ENCODE assay signal across 8 cellular contexts in the genomic region with DNA sequence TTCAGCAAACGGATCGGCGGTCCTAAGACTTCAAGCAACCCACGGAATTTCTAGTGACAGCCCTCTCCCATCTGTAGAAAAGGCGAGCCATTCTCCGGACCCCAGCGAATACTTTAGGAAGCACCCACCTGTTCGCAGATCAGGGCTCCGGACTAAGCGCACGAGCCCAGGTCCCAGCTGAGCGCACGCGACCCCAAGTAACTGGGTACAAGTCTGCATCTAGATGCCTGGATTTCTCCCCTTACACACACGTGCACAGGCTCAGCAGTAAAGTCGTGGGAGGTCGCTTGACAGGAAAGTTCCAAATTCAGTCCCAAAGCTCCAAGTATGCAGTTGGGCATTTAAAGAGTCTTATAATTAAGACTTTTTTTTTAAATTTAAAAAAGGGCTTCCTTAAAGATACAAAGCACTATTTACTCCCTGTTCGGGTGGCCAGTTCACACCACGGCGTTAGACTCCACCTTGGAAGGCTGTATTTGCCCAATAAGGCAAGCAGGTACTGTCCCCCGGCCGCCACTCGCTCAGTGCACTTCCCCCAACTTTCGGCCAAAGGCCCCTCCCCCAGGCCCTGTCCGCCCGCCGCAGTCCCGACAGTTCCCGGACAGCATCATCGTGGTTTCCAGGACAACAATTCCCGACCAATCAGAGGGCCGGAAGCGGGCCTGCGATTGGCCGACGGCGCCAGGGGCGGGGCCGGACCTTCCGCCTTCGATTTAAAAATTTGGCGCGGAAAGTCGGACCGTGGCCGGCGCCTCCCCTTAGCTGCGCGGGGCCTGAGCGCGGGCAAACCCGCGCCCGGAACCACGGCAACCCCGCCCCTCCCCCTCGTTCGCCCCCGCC. TPM values are rescaled to one million over a fixed set of nuclear protein-coding genes. Genes with fewer than 3 reads are reported as not detected.
DNase-seq lines count a peak whose midpoint lies in the region; ATAC-seq and TF ChIP-seq lines count a peak whose summit lies in the region.

A gene with protein sequence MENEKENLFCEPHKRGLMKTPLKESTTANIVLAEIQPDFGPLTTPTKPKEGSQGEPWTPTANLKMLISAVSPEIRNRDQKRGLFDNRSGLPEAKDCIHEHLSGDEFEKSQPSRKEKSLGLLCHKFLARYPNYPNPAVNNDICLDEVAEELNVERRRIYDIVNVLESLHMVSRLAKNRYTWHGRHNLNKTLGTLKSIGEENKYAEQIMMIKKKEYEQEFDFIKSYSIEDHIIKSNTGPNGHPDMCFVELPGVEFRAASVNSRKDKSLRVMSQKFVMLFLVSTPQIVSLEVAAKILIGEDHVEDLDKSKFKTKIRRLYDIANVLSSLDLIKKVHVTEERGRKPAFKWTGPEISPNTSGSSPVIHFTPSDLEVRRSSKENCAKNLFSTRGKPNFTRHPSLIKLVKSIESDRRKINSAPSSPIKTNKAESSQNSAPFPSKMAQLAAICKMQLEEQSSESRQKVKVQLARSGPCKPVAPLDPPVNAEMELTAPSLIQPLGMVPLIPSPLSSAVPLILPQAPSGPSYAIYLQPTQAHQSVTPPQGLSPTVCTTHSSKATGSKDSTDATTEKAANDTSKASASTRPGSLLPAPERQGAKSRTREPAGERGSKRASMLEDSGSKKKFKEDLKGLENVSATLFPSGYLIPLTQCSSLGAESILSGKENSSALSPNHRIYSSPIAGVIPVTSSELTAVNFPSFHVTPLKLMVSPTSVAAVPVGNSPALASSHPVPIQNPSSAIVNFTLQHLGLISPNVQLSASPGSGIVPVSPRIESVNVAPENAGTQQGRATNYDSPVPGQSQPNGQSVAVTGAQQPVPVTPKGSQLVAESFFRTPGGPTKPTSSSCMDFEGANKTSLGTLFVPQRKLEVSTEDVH (minus strand): TSS at position 526 of the 840 bp plus-strand sequence. CDS start 824 bp downstream, outside the sequence.

- H3K27ac ChIP-seq in IMR-90 (ENCODE audit: insufficient read depth, low read length), result no peak within 1 kb of the TSS; the same call in 1 of the 2 replicates
- peak within 1 kb of the TSS; percentile 90 for H3K27ac ChIP-seq in OCI-LY7 (ENCODE audit: low read depth, low read length, poor library complexity, severe bottlenecking)
- H3K27ac ChIP-seq in epithelial cell of prostate, result no peak within 1 kb of the TSS

- H3K23ac ChIP-seq in IMR-90 (ENCODE audit: low read depth, low read length), result peak within 1 kb of the TSS; percentile 18; the same call in 1 of the 2 replicates

- BruUV-seq in IMR-90 (replicated peaks; lab: Mats Ljungman, UMichigan) (no TSS peak), OCI-LY7 (replicated peaks; lab: Mats Ljungman, UMichigan) (TSS peak; percentile 68)

- peak within 1 kb of the TSS; percentile 83 for H2AK9ac ChIP-seq in IMR-90 (replicated peaks; ENCODE audit: low read depth, low read length, poor library complexity)

- no peaks in the 10 kb centered on the region for H4K20me1 ChIP-seq in IMR-90 (ENCODE audit: insufficient read depth, low read length)
- H4K20me1 ChIP-seq in OCI-LY7 (ENCODE audit: insufficient read depth, low read length), result 0 out of 2 replicates have a peak, but pooled peaks cover 3% of the 10 kb centered on the region

- 0 out of 2 replicates have a peak within 1 kb of the TSS, but pooled peaks have one; percentile 7 for H3K14ac ChIP-seq in IMR-90 (replicated peaks; ENCODE audit: low read depth, low read length)

- peak within 1 kb of the TSS; percentile 94 for H2AFZ ChIP-seq in IMR-90 (replicated peaks; ENCODE audit: low read length, poor library complexity)
- peak within 1 kb of the TSS; percentile 71 for H2AFZ ChIP-seq in OCI-LY7 (ENCODE audit: low read length)

- H3K9me3 ChIP-seq in IMR-90 (ENCODE audit: control insufficient read depth, insufficient read depth, low read length) (no peaks in the 10 kb centered on the region), OCI-LY7 (ENCODE audit: low read length) (no peaks in the 10 kb centered on the region)

- no peaks in the 10 kb centered on the region; the same call in 1 of the 2 replicates for H3K36me3 ChIP-seq in IMR-90 (ENCODE audit: control insufficient read depth, insufficient read depth, low read length)
- peaks cover 48% of the 10 kb centered on the region for H3K36me3 ChIP-seq in OCI-LY7 (ENCODE audit: insufficient read depth, low read length)

- POLR2A ChIA-PET in IMR-90 (lab: Charles Lee; ENCODE audit: unreplicated experiment) (no interaction called here), OCI-LY7 (lab: Charles Lee) (no interaction called here)

- ATAC-seq in GM21529 (IDR thresholded peaks at IDR 0.05; ENCODE audit: unreplicated experiment) (peak; percentile 87), IMR-90 (ENCODE audit: low read depth) (peak; percentile 97)

- TF ChIP-seq RAD21 in IMR-90 (IDR thresholded peaks at IDR 0.05; ENCODE audit: low read length), result no peak

- no peak within 1 kb of the TSS for H4K91ac ChIP-seq in IMR-90 (ENCODE audit: insufficient read depth, low read depth, low read length)

- CTCF ChIA-PET in IMR-90 (lab: Yijun Ruan, JAX) (interaction anchor here (0.6 to 1.1 kb wide), 2 partner anchors 18 to 1369 kb away, joined by 3 to 4 read pairs; no protein-coding TSS in a partner anchor), OCI-LY7 (lab: Charles Lee; ENCODE audit: unreplicated experiment) (interaction anchor here (0.6 kb wide), 2 partner anchors 54 to 173 kb away, joined by 3 read pairs; no protein-coding TSS in a partner anchor)

- H3K4me2 ChIP-seq in IMR-90 (ENCODE audit: low read depth, low read length) (peak within 1 kb of the TSS; percentile 96), OCI-LY7 (ENCODE audit: low read length) (peak within 1 kb of the TSS; percentile 90)

- peak within 1 kb of the TSS; percentile 43 for H3K56ac ChIP-seq in IMR-90 (ENCODE audit: extremely low read depth, insufficient read depth, low read length)

- peaks cover 48% of the 10 kb centered on the region for H3K79me2 ChIP-seq in OCI-LY7 (ENCODE audit: insufficient read depth, low read depth, low read length)

- H3K4ac ChIP-seq in IMR-90 (ENCODE audit: low read depth, low read length), result peak within 1 kb of the TSS; percentile 37

- no peak for TF ChIP-seq CTCF in IMR-90 (conservative IDR thresholded peaks at IDR 0.05; ENCODE audit: low read depth, low read length)
- TF ChIP-seq CTCF in OCI-LY7 (conservative IDR thresholded peaks at IDR 0.05; ENCODE audit: low read length), result no peak

- dilution Hi-C loops in IMR-90 (cut with HindIII; ENCODE audit: low sequenced_read_pairs, unreplicated experiment), result no loop called here

- no peak within 1 kb of the TSS for H2AK5ac ChIP-seq in IMR-90 (ENCODE audit: low read depth, low read length)

- no peaks in the 10 kb centered on the region for H3K9me2 ChIP-seq in OCI-LY7 (ENCODE audit: insufficient read depth, low read length)

- H3K4me1 ChIP-seq in IMR-90 (ENCODE audit: control insufficient read depth, insufficient read depth, low read length) (no peaks in the 10 kb centered on the region), OCI-LY7 (ENCODE audit: insufficient read depth, low read length, poor library complexity, severe bottlenecking) (peaks cover 35% of the 10 kb centered on the region)

- H2BK15ac ChIP-seq in IMR-90 (ENCODE audit: low read depth, low read length), result no peak within 1 kb of the TSS; the same call in 2 of the 3 replicates

- H3K27me3 ChIP-seq in IMR-90 (ENCODE audit: control insufficient read depth, insufficient read depth, low read length), result peaks cover 26% of the 10 kb centered on the region

- in situ Hi-C loops in IMR-90 (cut with MboI; ENCODE audit: low sequenced_read_pairs), result no loop called here

- no peak within 1 kb of the TSS for H2BK120ac ChIP-seq in IMR-90 (ENCODE audit: low read depth, low read length)

- H3K9me1 ChIP-seq in IMR-90 (ENCODE audit: insufficient read depth, low read length), result no peaks in the 10 kb centered on the region; the same call in 1 of the 2 replicates

- H3K79me1 ChIP-seq in IMR-90 (ENCODE audit: low read depth in 1 of 2, low read length in 2 of 2), result peaks cover 0 to 5% of the 10 kb centered on the region in 2 experiments; a peak in 1 of 4 replicates

- no peak within 1 kb of the TSS for H3K18ac ChIP-seq in IMR-90 (ENCODE audit: low read depth, low read length)

- intact Hi-C loops in IMR-90 (cut with micrococcal nuclease), result loop anchor here (5.0 kb wide), 2 partner anchors 123 to 163 kb away; a partner anchor contains a TSS
- intact Hi-C loops in OCI-LY7 (cut with micrococcal nuclease; ENCODE audit: unreplicated experiment), result loop anchor here (5.0 kb wide), 3 partner anchors 123 to 713 kb away; a partner anchor contains a TSS

- H3K4me3 ChIP-seq in IMR-90 (ENCODE audit: insufficient read depth, low read depth, low read length) (peak within 1 kb of the TSS; percentile 78), OCI-LY7 (ENCODE audit: low read depth, low read length, poor library complexity, severe bottlenecking) (peak within 1 kb of the TSS; percentile 97)

- WGBS in IMR-90 (ENCODE audit: extremely low coverage in 2 of 2, insufficient read length in 1 of 2), 2 experiments, result 0% methylated on average over 17 of the region's 59 CpGs; no CpG with 5 or more reads in 1 of the 2 experiments

- H4K5ac ChIP-seq in IMR-90 (ENCODE audit: low read depth, low read length), result no peak within 1 kb of the TSS

- peak within 1 kb of the TSS; percentile 48 for H3K9ac ChIP-seq in IMR-90 (ENCODE audit: low read depth, low read length)

- DNase-seq in DMS 273 (lab: John Stamatoyannopoulos, UW; ENCODE audit: unreplicated experiment), result peak; percentile 96
- peak; percentile 89 for DNase-seq in IMR-90
- peak; percentile 97 for DNase-seq in OCI-LY7 (ENCODE audit: low spot score)
- peak; percentile 94 for DNase-seq in activated CD8-positive, alpha-beta memory T cell treated with anti-CD3 and anti-CD28 coated beads, Interleukin-2, amount 50 U/mL, for 48 hours
- DNase-seq in epithelial cell of prostate (ENCODE audit: low read depth, low spot score), result peak; percentile 56
- peak; percentile 94 for DNase-seq in mucosa of gallbladder (ENCODE audit: low spot score)
- DNase-seq in stimulated activated CD8-positive, alpha-beta memory T cell treated with anti-CD3 and anti-CD28 coated beads, Interleukin-4, amount 100 ng/mL, for 24 hours (ENCODE audit: low read depth), result peak; percentile 78

- H4K8ac ChIP-seq in IMR-90 (ENCODE audit: low read depth in 2 of 2, low read length in 2 of 2), result no peak within 1 kb of the TSS; a peak in 1 of 4 replicates

- TF ChIP-seq POLR2A in IMR-90 (IDR thresholded peaks at IDR 0.05; ENCODE audit: low read depth, low read length), result no peak

- H2BK20ac ChIP-seq in IMR-90 (ENCODE audit: low read depth, low read length), result no peak within 1 kb of the TSS

- no peak within 1 kb of the TSS for H2BK5ac ChIP-seq in IMR-90 (ENCODE audit: low read depth, low read length, poor library complexity, severe bottlenecking)

TF ChIP-seq in IMR-90, 13 proteins besides CTCF, POLR2A, EP300 and RAD21 (continues in another document):
- TF ChIP-seq BHLHE40 (IDR thresholded peaks at IDR 0.05; ENCODE audit: low read depth, low read length), result peak; percentile 46; the same call in 1 of the 2 replicates
- no peak for TF ChIP-seq CHD1 (IDR thresholded peaks at IDR 0.05; ENCODE audit: low read depth, low read length)

RNA-seq across cellular contexts. Expression of the gene that starts here (rescaled TPM):
- total RNA-seq in IMR-90 (2012; rRNA removed) (1.1 TPM in 2 replicates), OCI-LY7 (2022) (55.7 and 75.2 TPM in 2 replicates), mucosa of gallbladder (0.32 TPM)
- polyA plus RNA-seq in IMR-90 (2012; rRNA removed), result 2.3 and 2.6 TPM in 2 replicates
- polyA plus RNA-seq in IMR-90 (2012; cell fraction: cytosol; rRNA removed), result 0.51 and 0.92 TPM in 2 replicates
- polyA plus RNA-seq in IMR-90 (2012; cell fraction: nucleus; rRNA removed; ENCODE audit: low replicate concordance), result 2.1 and 2.6 TPM in 2 replicates
- total RNA-seq in OCI-LY7 (2014; rRNA removed; shearing (Covaris generic)), result 29.3 and 46.0 TPM in 2 replicates

Comparison
In these comparisons a context has a peak if more than half of its experiments do, and no peak if none do; other contexts are left out.
1. RNA of the gene that starts here (total RNA-seq): 29.3 to 75.2 TPM in OCI-LY7; 1.1 TPM in IMR-90 and 0.32 TPM in mucosa of gallbladder (single experiment); every median in the first group is over 10 times any median in the second.
2. Peak in DNase-seq in mucosa of gallbladder; RNA of the gene not detected or under 1 TPM.
3. Peak in every context shown above with its lines, with median percentiles within 50 percentile points of each other: DNase-seq.